11 cellular contexts compared by ENCODE assay signal in the genomic region with DNA sequence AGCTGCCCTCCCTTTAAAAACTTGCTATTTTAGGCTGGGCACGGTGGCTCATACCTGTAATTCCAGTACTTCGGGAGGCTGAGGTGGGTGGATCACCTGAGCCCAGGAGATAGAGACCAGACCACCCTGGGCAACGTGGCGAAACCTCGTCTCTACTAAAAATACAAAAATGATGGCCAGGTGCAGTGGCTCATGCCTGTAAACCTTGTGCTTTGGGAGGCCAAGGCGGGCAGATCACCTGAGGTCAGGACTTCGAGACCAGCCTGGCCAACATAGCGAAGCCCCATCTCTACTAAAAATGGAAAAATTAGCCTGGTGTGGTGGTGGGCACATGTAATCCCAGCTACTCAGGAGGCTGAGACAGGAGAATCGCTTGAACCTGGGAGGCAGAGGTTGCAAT. TPM values are rescaled to one million over a fixed set of nuclear protein-coding genes. Genes with fewer than 3 reads are reported as not detected.
"Had no signal": no experiment of that assay in that cellular context is flagged by ENCODE, and none has a peak within 500 bp of the region (broad histone marks: within the 10 kb centered on the region; RNA-seq: fewer than 3 reads in every experiment).

No MANE protein-coding gene starts in this region.

RNA-seq across cellular contexts. Expression of a gene that starts 11.3 kb away (rescaled TPM):
- total RNA-seq: naive thymus-derived CD4-positive, alpha-beta T cell; occipital lobe; osteoblast; progenitor cell of endocrine pancreas; sciatic nerve; smooth muscle cell; subcutaneous adipose tissue had no signal
- polyA plus RNA-seq: naive thymus-derived CD4-positive, alpha-beta T cell; smooth muscle cell had no signal

RNA-seq across cellular contexts. Expression of a gene that starts 32.6 kb away (rescaled TPM):
- total RNA-seq: osteoblast, sciatic nerve, stomach, subcutaneous adipose tissue, tibial nerve, ureter, vagina had no signal
- polyA plus RNA-seq: naive thymus-derived CD4-positive, alpha-beta T cell; smooth muscle cell had no signal
